In genomic region chr5:53478411-53479044, GRCh38 we compare ENCODE assay signal across 8 cellular contexts. TPM values are rescaled to one million over a fixed set of nuclear protein-coding genes. Genes with fewer than 3 reads are reported as not detected.
DNase-seq lines count a peak whose midpoint lies in the region; ATAC-seq and TF ChIP-seq lines count a peak whose summit lies in the region.

No MANE protein-coding gene starts in this region.

- H3F3A ChIP-seq in DOHH2 (ENCODE audit: control insufficient read depth, insufficient read depth), result no peaks in the 10 kb centered on the region

- H2AFZ ChIP-seq in hepatocyte, result peak overlapping the region; percentile 0

- H3K4me3 ChIP-seq in DOHH2 (ENCODE audit: low read length) (no peak overlapping the region), astrocyte of the cerebellum (ENCODE audit: low read depth, low read length) (peak overlapping the region; percentile 67), hepatocyte (peak overlapping the region; percentile 14)

- H3K79me2 ChIP-seq in DOHH2 (ENCODE audit: control insufficient read depth, low read length) (no peaks in the 10 kb centered on the region), hepatocyte (no peaks in the 10 kb centered on the region)

- ATAC-seq in HG03095 (IDR thresholded peaks at IDR 0.05; ENCODE audit: unreplicated experiment) (peak; percentile 40), sciatic nerve (peak; percentile 32), HG02981 (IDR thresholded peaks at IDR 0.05; ENCODE audit: unreplicated experiment) (no peak), GM19455 (IDR thresholded peaks at IDR 0.05; ENCODE audit: unreplicated experiment) (no peak)

- 3% methylated on average over 21 of the region's 26 CpGs for WGBS in hepatocyte (ENCODE audit: low lambda C conversion rate, missing lambda C conversion rate)

- peak; percentile 67 for DNase-seq in NCI-H774 (lab: John Stamatoyannopoulos, UW)
- DNase-seq in astrocyte of the cerebellum (ENCODE audit: low read depth), result no peak
- DNase-seq in hepatocyte (ENCODE audit: low spot score), result peak; percentile 71
- peak; percentile 61 for DNase-seq in sciatic nerve (ENCODE audit: low spot score)

- H3K27me3 ChIP-seq in DOHH2 (ENCODE audit: control insufficient read depth, low read length) (peaks cover 51% of the 10 kb centered on the region), hepatocyte (no peaks in the 10 kb centered on the region)

- peaks cover 13% of the 10 kb centered on the region for H3K4me1 ChIP-seq in DOHH2 (ENCODE audit: control insufficient read depth, low read length)
- no peaks in the 10 kb centered on the region for H3K4me1 ChIP-seq in hepatocyte (ENCODE audit: insufficient read depth)

- intact Hi-C loops in sciatic nerve (cut with DNase I), result no loop called here

- H4K20me1 ChIP-seq in DOHH2 (ENCODE audit: control insufficient read depth, insufficient read depth, low read depth, low read length) (no peaks in the 10 kb centered on the region), hepatocyte (ENCODE audit: insufficient read depth, poor library complexity, severe bottlenecking) (no peaks in the 10 kb centered on the region)

- TF ChIP-seq CTCF in DOHH2 (IDR thresholded peaks at IDR 0.05; ENCODE audit: low read depth, low read length, poor library complexity, severe bottlenecking) (peak; percentile 74), astrocyte of the cerebellum (IDR thresholded peaks at IDR 0.05; ENCODE audit: low read depth, low read length, missing control alignments) (peak; percentile 36), hepatocyte (IDR thresholded peaks at IDR 0.05; ENCODE audit: poor library complexity) (peak; percentile 69)

- H3K27ac ChIP-seq in DOHH2 (ENCODE audit: low read depth, low read length) (no peak overlapping the region), hepatocyte (no peak overlapping the region)

- no peaks in the 10 kb centered on the region for H3K36me3 ChIP-seq in DOHH2 (ENCODE audit: control insufficient read depth, low read length)
- H3K36me3 ChIP-seq in hepatocyte (replicated peaks; ENCODE audit: insufficient read depth, low read depth), result no peaks in the 10 kb centered on the region

- H3K4me2 ChIP-seq in DOHH2 (ENCODE audit: low read length) (peak overlapping the region; percentile 5; the same call in 1 of the 2 replicates), hepatocyte (peak overlapping the region; percentile 93)

- H3K9me3 ChIP-seq in DOHH2 (ENCODE audit: control insufficient read depth, insufficient read depth, low read length) (no peaks in the 10 kb centered on the region), hepatocyte (ENCODE audit: low read depth) (no peaks in the 10 kb centered on the region)

- in situ Hi-C loops in astrocyte of the cerebellum (cut with HindIII; ENCODE audit: low sequenced_read_pairs), result no loop called here

- H3K9me2 ChIP-seq in DOHH2 (replicated peaks; ENCODE audit: control insufficient read depth, low read length) (no peaks in the 10 kb centered on the region), hepatocyte (replicated peaks; ENCODE audit: insufficient read depth) (no peaks in the 10 kb centered on the region)

RNA-seq across cellular contexts. Expression of gene FST, which starts 1.9 kb away (rescaled TPM):
- total RNA-seq in hepatocyte (15.3 and 18.4 TPM in 2 replicates), sciatic nerve (27.6 TPM)
- polyA plus RNA-seq in hepatocyte, result 32.6 and 35.4 TPM in 2 replicates

Comparison
In these comparisons a context has a peak if more than half of its experiments do, and no peak if none do; other contexts are left out.
1. ATAC-seq: peak in HG03095 (single experiment) and sciatic nerve (single experiment); none in HG02981 (single experiment) and GM19455 (single experiment).
2. Peak in every context shown above with its lines, with median percentiles within 50 percentile points of each other: CTCF ChIP-seq.